ENCODE assay signal across 24 cellular contexts in genomic region chr6:63193324-63193723, GRCh38. TPM values are rescaled to one million over a fixed set of nuclear protein-coding genes. Genes with fewer than 3 reads are reported as not detected.
"Had no signal": no experiment of that assay in that cellular context is flagged by ENCODE, and none has a peak within 500 bp of the region (broad histone marks: within the 10 kb centered on the region; RNA-seq: fewer than 3 reads in every experiment).

No MANE protein-coding gene starts in this region.

- H3K4me1 Mint-ChIP-seq: endodermal cell had no signal

- H3K4me3 Mint-ChIP-seq: dendritic cell treated with granulocyte-macrophage colony-stimulating factor and Interleukin-4, amounts not matched to agents 40 ng/mL and 50 ng/mL, for 4 days; effector memory CD8-positive, alpha-beta T cell; endodermal cell had no signal

- H3K9me3 ChIP-seq: colonic mucosa, esophagus muscularis mucosa, esophagus squamous epithelium, gastrocnemius medialis, gastroesophageal sphincter, heart left ventricle, heart right ventricle had no signal

- H3K27ac ChIP-seq: colonic mucosa, coronary artery, dorsolateral prefrontal cortex, epithelial cell of prostate, esophagus muscularis mucosa, esophagus squamous epithelium, foreskin keratinocyte, gastrocnemius medialis, gastroesophageal sphincter, heart left ventricle, heart right ventricle had no signal

- H3K27me3 ChIP-seq: colonic mucosa, esophagus muscularis mucosa, esophagus squamous epithelium, foreskin keratinocyte, gastrocnemius medialis, gastroesophageal sphincter, heart left ventricle, heart right ventricle had no signal

- H3K9me3 Mint-ChIP-seq: dendritic cell treated with granulocyte-macrophage colony-stimulating factor and Interleukin-4, amounts not matched to agents 40 ng/mL and 50 ng/mL, for 4 days; endodermal cell had no signal

- DNase-seq: colonic mucosa; cortex of kidney; dermis blood vessel endothelial cell; dorsolateral prefrontal cortex; effector CD4-positive, alpha-beta T cell; effector CD8-positive, alpha-beta T cell; effector memory CD8-positive, alpha-beta T cell; endodermal cell; erythroblast; esophagus squamous epithelium; foreskin fibroblast; foreskin keratinocyte; foreskin melanocyte; gastrocnemius medialis; glutamatergic neuron; head of caudate nucleus; heart left ventricle; heart right ventricle had no signal

- H3K27ac Mint-ChIP-seq: dendritic cell treated with granulocyte-macrophage colony-stimulating factor and Interleukin-4, amounts not matched to agents 40 ng/mL and 50 ng/mL, for 4 days; effector memory CD8-positive, alpha-beta T cell; endodermal cell had no signal

- ATAC-seq: effector memory CD8-positive, alpha-beta T cell; esophagus mucosa; foreskin keratinocyte; gastrocnemius medialis; gastroesophageal sphincter; heart left ventricle; heart right ventricle had no signal

- H3K36me3 ChIP-seq: colonic mucosa, esophagus muscularis mucosa, esophagus squamous epithelium, gastrocnemius medialis, gastroesophageal sphincter, heart left ventricle, heart right ventricle had no signal

- H3K4me3 ChIP-seq: colonic mucosa, coronary artery, dorsolateral prefrontal cortex, esophagus muscularis mucosa, esophagus squamous epithelium, gastrocnemius medialis, gastroesophageal sphincter, heart left ventricle, heart right ventricle had no signal

- H3K27me3 Mint-ChIP-seq: dendritic cell treated with granulocyte-macrophage colony-stimulating factor and Interleukin-4, amounts not matched to agents 40 ng/mL and 50 ng/mL, for 4 days; effector memory CD8-positive, alpha-beta T cell had no signal

- H3K4me1 ChIP-seq: colonic mucosa, esophagus muscularis mucosa, esophagus squamous epithelium, foreskin keratinocyte, gastrocnemius medialis, gastroesophageal sphincter, heart left ventricle, heart right ventricle had no signal

RNA-seq across cellular contexts. Expression of gene FKBP1C, which starts 17.9 kb away (rescaled TPM):
- total RNA-seq: esophagus mucosa had no signal
